In genomic region chr12:26247873-26248272, GRCh38 we compare ENCODE assay signal across 23 cellular contexts. TPM values are rescaled to one million over a fixed set of nuclear protein-coding genes. Genes with fewer than 3 reads are reported as not detected.
"Had no signal": no experiment of that assay in that cellular context is flagged by ENCODE, and none has a peak within 500 bp of the region (broad histone marks: within the 10 kb centered on the region; RNA-seq: fewer than 3 reads in every experiment).

No MANE protein-coding gene starts in this region.

- DNase-seq: activated B cell treated with CpG ODN at 0.5 μM for 24 hours; activated CD4-positive, alpha-beta T cell treated with anti-CD3 and anti-CD28 coated beads for 48 hours; activated CD8-positive, alpha-beta memory T cell treated with anti-CD3 and anti-CD28 coated beads, Interleukin-2, amount 50 U/mL, for 4 hours; activated CD8-positive, alpha-beta T cell treated with anti-CD3 and anti-CD28 coated beads, Interleukin-2, amount 10 ng/mL, durations not matched to agents 7 days and 5 days; activated effector memory CD4-positive, alpha-beta T cell treated with anti-CD3 and anti-CD28 coated beads, Interleukin-2, amount 50 U/mL, for 16 hours; activated T-cell treated with anti-CD3 and anti-CD28 coated beads, Interleukin-2, amount 50 U/mL, for 48 hours; erythroblast; hypothalamus; kidney; left ventricle myocardium inferior; mesenchymal stem cell; posterior cingulate gyrus; stimulated activated CD4-positive, alpha-beta T cell treated with anti-CD3 and anti-CD28 coated beads, Interleukin-15, amount 100 ng/mL, for 24 hours; stimulated activated CD4-positive, alpha-beta T cell treated with anti-CD3 and anti-CD28 coated beads, Interleukin-4, amount 100 ng/mL, for 1 hour; stimulated activated naive B cell treated with anti-CD40 and anti-IgM and Interleukin-4, amounts not matched to agents 10 μg/mL and 1 μg/mL and 100 μg/mL, for 72 hours; substantia nigra; T-helper 2 cell; trophoblast cell had no signal

- H3K4me3 ChIP-seq: cardiac muscle cell, left ventricle myocardium inferior, right atrium auricular region, skin epidermis had no signal

- H3K4me1 ChIP-seq: left ventricle myocardium inferior, right atrium auricular region had no signal

- H3K27ac ChIP-seq: cardiac muscle cell, left ventricle myocardium inferior, right atrium auricular region, skin epidermis had no signal

- ATAC-seq: activated CD8-positive, alpha-beta T cell treated with anti-CD3 and anti-CD28 coated beads, Interleukin-2, amount 10 ng/mL, durations not matched to agents 7 days and 5 days; activated naive CD4-positive, alpha-beta T cell treated with anti-CD3 and anti-CD28 coated beads, Interleukin-2, amount 50 U/mL, for 72 hours; natural killer cell treated with Interleukin-12 subunit alpha and Interleukin-12 subunit beta and Interleukin-15 and Interleukin-18, amount 100 ng/mL, for 72 hours; stimulated activated naive B cell treated with anti-CD40 and anti-IgM and Interleukin-4, amounts not matched to agents 10 μg/mL and 1 μg/mL and 100 μg/mL, for 72 hours had no signal

- H3K36me3 ChIP-seq: cardiac muscle cell, left ventricle myocardium inferior, right atrium auricular region had no signal

- H3K27me3 ChIP-seq: cardiac muscle cell, right atrium auricular region had no signal

RNA-seq across cellular contexts. Expression of gene SSPN, which starts 52.5 kb away (rescaled TPM):
- total RNA-seq: activated CD8-positive, alpha-beta T cell treated with anti-CD3 and anti-CD28 coated beads, Interleukin-2, amount 10 ng/mL, durations not matched to agents 7 days and 5 days; activated naive CD4-positive, alpha-beta T cell treated with anti-CD3 and anti-CD28 coated beads, Interleukin-2, amount 50 U/mL, for 72 hours had no signal
